2 cellular contexts compared by ENCODE assay signal in genomic region chr14:93114068-93114710, GRCh38.
TF ChIP-seq lines count a peak whose summit lies in the region.

No MANE protein-coding gene starts in this region.

TF ChIP-seq in A549, 52 proteins besides CTCF, POLR2A, EP300 and RAD21 (continued from another document):
- no peak for TF ChIP-seq KDM1A (IDR thresholded peaks at IDR 0.05; ENCODE audit: low read depth)
- TF ChIP-seq EHMT2 (IDR thresholded peaks at IDR 0.05; ENCODE audit: low read depth) = no peak
- no peak for TF ChIP-seq TP53 (CRISPR knock-in tag; IDR thresholded peaks at IDR 0.05)
- TF ChIP-seq CBX2 (IDR thresholded peaks at IDR 0.05; ENCODE audit: borderline replicate concordance, low read depth) = no peak
- no peak for TF ChIP-seq HOXB13 (CRISPR knock-in tag; IDR thresholded peaks at IDR 0.05; ENCODE audit: low read depth)
- TF ChIP-seq JUNB (IDR thresholded peaks at IDR 0.05) = no peak
- TF ChIP-seq HDAC2 (IDR thresholded peaks at IDR 0.05) = no peak
- TF ChIP-seq CHD4 (IDR thresholded peaks at IDR 0.05; ENCODE audit: borderline replicate concordance) = no peak
- TF ChIP-seq ZC3H11A (IDR thresholded peaks at IDR 0.05) = no peak
- TF ChIP-seq HES2 (IDR thresholded peaks at IDR 0.05) = no peak
- TF ChIP-seq MYC (IDR thresholded peaks at IDR 0.05; ENCODE audit: borderline replicate concordance, low read length) = no peak
- no peak for TF ChIP-seq ELK1 (IDR thresholded peaks at IDR 0.05; ENCODE audit: low read depth, low read length)
- TF ChIP-seq CHD2 (IDR thresholded peaks at IDR 0.05; ENCODE audit: low read length, partially characterized antibody) = no peak
- TF ChIP-seq FOSB (CRISPR knock-in tag; IDR thresholded peaks at IDR 0.05) = no peak
- TF ChIP-seq MAZ (IDR thresholded peaks at IDR 0.05; ENCODE audit: borderline replicate concordance, low read depth, low read length) = no peak

TF ChIP-seq in GM23338, 12 proteins besides CTCF, POLR2A, EP300 and RAD21 (continued from another document):
- TF ChIP-seq ZNF462 (CRISPR knock-in tag; IDR thresholded peaks at IDR 0.05) (no peak), REST (IDR thresholded peaks at IDR 0.05; ENCODE audit: unreplicated experiment) (no peak), STAT1 (IDR thresholded peaks at IDR 0.05; ENCODE audit: unreplicated experiment) (no peak), EZH2phosphoT487 (IDR thresholded peaks at IDR 0.05; ENCODE audit: unreplicated experiment) (no peak), NANOG (IDR thresholded peaks at IDR 0.05; ENCODE audit: borderline replicate concordance) (no peak), POLR2AphosphoS5 (IDR thresholded peaks at IDR 0.05; ENCODE audit: low read depth) (no peak), CREB1 (CRISPR knock-in tag; IDR thresholded peaks at IDR 0.05; ENCODE audit: low read depth) (no peak), ZNF114 (CRISPR knock-in tag; IDR thresholded peaks at IDR 0.05) (no peak), ZNF331 (CRISPR knock-in tag; IDR thresholded peaks at IDR 0.05; ENCODE audit: low read depth) (no peak), JUNB (IDR thresholded peaks at IDR 0.05; ENCODE audit: unreplicated experiment) (no peak), ETS1 (IDR thresholded peaks at IDR 0.05) (no peak)
TF ChIP-seq in GM23338: peak in this region for 0.
